In the genomic region with DNA sequence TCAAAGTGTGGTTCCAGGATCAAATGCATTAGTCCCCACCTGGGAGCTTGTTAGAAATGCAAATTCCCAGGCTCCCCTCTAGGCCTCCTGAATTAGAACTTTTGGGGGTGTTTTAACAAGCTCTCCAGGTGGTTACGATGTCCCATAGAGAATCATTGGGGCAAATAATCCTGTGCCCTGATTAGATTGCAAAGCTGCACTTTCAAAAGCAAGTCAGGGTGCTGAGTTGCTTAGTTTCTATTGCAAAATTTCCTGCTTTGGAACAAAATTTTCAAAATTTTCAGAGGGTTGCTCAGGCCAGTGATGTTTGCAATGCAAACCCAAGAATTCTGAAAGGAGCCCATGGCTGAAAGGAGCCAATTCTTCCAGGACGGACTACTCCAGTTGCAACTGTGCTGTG, we compare ENCODE assay signal across 1 cellular context.
TF ChIP-seq lines count a peak whose summit lies in the region.

No MANE protein-coding gene starts in this region.

TF ChIP-seq in H1, 55 proteins besides CTCF, POLR2A, EP300 and RAD21:
- no peak for TF ChIP-seq SP4 (IDR thresholded peaks at IDR 0.05; ENCODE audit: low read length)
- TF ChIP-seq CBX8 (IDR thresholded peaks at IDR 0.05; ENCODE audit: borderline replicate concordance, low read depth, low read length), result no peak
- no peak for TF ChIP-seq EZH2 (IDR thresholded peaks at IDR 0.05; ENCODE audit: low read depth, low read length, severe bottlenecking)
- no peak for TF ChIP-seq SIX5 (IDR thresholded peaks at IDR 0.05; ENCODE audit: low read depth, low read length)
- TF ChIP-seq SAP30 (IDR thresholded peaks at IDR 0.05; ENCODE audit: insufficient read depth, insufficient replicate concordance, low read length), result no peak
- TF ChIP-seq CBX5 (IDR thresholded peaks at IDR 0.05; ENCODE audit: low read depth, low read length), result no peak
- no peak for TF ChIP-seq TEAD4 (IDR thresholded peaks at IDR 0.05; ENCODE audit: low read depth, low read length)
- TF ChIP-seq KDM1A (IDR thresholded peaks at IDR 0.05; ENCODE audit: borderline replicate concordance, low read length), result no peak
- no peak for TF ChIP-seq HDAC6 (IDR thresholded peaks at IDR 0.05; ENCODE audit: low read depth, low read length)
- TF ChIP-seq ZNF274 (IDR thresholded peaks at IDR 0.05; ENCODE audit: borderline replicate concordance, extremely low read depth, low read length), result no peak
- TF ChIP-seq HDAC2 (IDR thresholded peaks at IDR 0.05; ENCODE audit: borderline replicate concordance in 1 of 2, low read depth in 2 of 2, low read length in 2 of 2), result no peak
- no peak for TF ChIP-seq CREB1 (IDR thresholded peaks at IDR 0.05)
- TF ChIP-seq MAFK (IDR thresholded peaks at IDR 0.05; ENCODE audit: low read depth, low read length), result no peak
- no peak for TF ChIP-seq TBP (IDR thresholded peaks at IDR 0.05; ENCODE audit: low read depth, low read length)
- no peak for TF ChIP-seq BRCA1 (IDR thresholded peaks at IDR 0.05; ENCODE audit: low read depth, low read length)
- no peak for TF ChIP-seq RBBP5 (IDR thresholded peaks at IDR 0.05; ENCODE audit: borderline replicate concordance, low read depth, low read length)
- no peak for TF ChIP-seq FOSL1 (IDR thresholded peaks at IDR 0.05; ENCODE audit: insufficient read depth, low read depth, low read length)
- no peak for TF ChIP-seq YY1 (IDR thresholded peaks at IDR 0.05; ENCODE audit: low read depth, low read length)
- no peak for TF ChIP-seq GTF2F1 (IDR thresholded peaks at IDR 0.05; ENCODE audit: borderline replicate concordance, low read depth, low read length)
- no peak for TF ChIP-seq PHF8 (conservative IDR thresholded peaks at IDR 0.05; ENCODE audit: low read depth, low read length)
